11 cellular contexts compared by ENCODE assay signal in genomic region chr9:114174876-114175771, GRCh38. TPM values are rescaled to one million over a fixed set of nuclear protein-coding genes. Genes with fewer than 3 reads are reported as not detected.
DNase-seq lines count a peak whose midpoint lies in the region; ATAC-seq, FAIRE-seq and TF ChIP-seq lines count a peak whose summit lies in the region.
"Had no signal": no experiment of that assay in that cellular context is flagged by ENCODE, and none has a peak within 500 bp of the region (broad histone marks: within the 10 kb centered on the region; RNA-seq: fewer than 3 reads in every experiment).

No MANE protein-coding gene starts in this region.

- peak; percentile 44 for TF ChIP-seq CTCF in HepG2 (CRISPR knock-in tag; IDR thresholded peaks at IDR 0.05)
- TF ChIP-seq CTCF in stomach (IDR thresholded peaks at IDR 0.05), result no peak

- no peaks in the 10 kb centered on the region for H3K27me3 ChIP-seq in HepG2 (ENCODE audit: control insufficient read depth in 1 of 2, insufficient read depth in 2 of 2, low read length in 2 of 2)
- H3K27me3 ChIP-seq in stomach, result no peaks in the 10 kb centered on the region
- H3K27me3 ChIP-seq: upper lobe of left lung had no signal

- TF ChIP-seq POLR2A in HepG2 (IDR thresholded peaks at IDR 0.05; ENCODE audit: insufficient read depth in 1 of 2, low read depth in 2 of 2, low read length in 2 of 2) (peak; percentile 78 to 80), stomach (IDR thresholded peaks at IDR 0.05) (no peak)

- no peak overlapping the region for H3K4me3 Mint-ChIP-seq in naive thymus-derived CD8-positive, alpha-beta T cell

- POLR2A ChIA-PET in HepG2 (lab: Yijun Ruan, JAX), result interaction anchor here (0.8 to 10.0 kb wide), 26 partner anchors 11 to 153 kb away, joined by 3 to 252 read pairs (median 5); partner anchors contain the start of genes AMBP, COL27A1 and KIF12
- POLR2A ChIA-PET in naive thymus-derived CD8-positive, alpha-beta T cell (lab: Charles Lee), result no interaction called here

- TF ChIP-seq RAD21 in HepG2 (CRISPR knock-in tag; IDR thresholded peaks at IDR 0.05), result peak; percentile 5; the same call in 1 of the 2 replicates

- H3K4me1 Mint-ChIP-seq in naive thymus-derived CD8-positive, alpha-beta T cell, result peaks cover 0 to 1% (median 0%) of the 10 kb centered on the region in 4 donors

- peaks cover 0 to 3% (median 0%) of the 10 kb centered on the region in 5 donors for H3K27me3 Mint-ChIP-seq in naive thymus-derived CD8-positive, alpha-beta T cell

- H3K9ac ChIP-seq in HepG2 (ENCODE audit: insufficient read depth, low read depth, low read length), result peak overlapping the region; percentile 85

- intact Hi-C loops in HepG2 (cut with micrococcal nuclease; ENCODE audit: unreplicated experiment) (loop anchor here (1.0 to 5.0 kb wide), 5 partner anchors 20 to 93 kb away; partner anchors contain the start of gene COL27A1), stomach (cut with DNase I; ENCODE audit: low total_unique reads) (no loop called here)

- TSS peak; percentile 18 for BruUV-seq in HepG2 (replicated peaks; lab: Mats Ljungman, UMichigan)

- H2AFZ ChIP-seq in HepG2 (ENCODE audit: low read length), result no peak overlapping the region

- H3K79me2 ChIP-seq in HepG2 (ENCODE audit: insufficient read depth, low read length), result peaks cover 25% of the 10 kb centered on the region

- H3K27ac Mint-ChIP-seq in naive thymus-derived CD8-positive, alpha-beta T cell, result no peak overlapping the region

- H3K27ac ChIP-seq in HepG2 (ENCODE audit: extremely low read length, insufficient read depth, low read length) (peak overlapping the region; percentile 98), stomach (peak overlapping the region in 3 of 5 donors; percentile 48 to 64 (median 56))

- H3K4me2 ChIP-seq in HepG2 (ENCODE audit: low read depth, low read length), result peak overlapping the region; percentile 72

- H3K4me1 ChIP-seq in HepG2 (ENCODE audit: insufficient read depth, low read length) (peaks cover 70% of the 10 kb centered on the region), stomach (peaks cover 4 to 54% (median 26%) of the 10 kb centered on the region in 4 donors)

- H3K36me3 ChIP-seq in HepG2 (replicated peaks in 1 of 2; ENCODE audit: control insufficient read depth in 1 of 2, insufficient read depth in 2 of 2, low read length in 2 of 2) (peaks cover 19 to 46% of the 10 kb centered on the region in 2 experiments; a peak in 4 of 5 replicates), stomach (no peaks in the 10 kb centered on the region)
- H3K36me3 ChIP-seq: upper lobe of left lung had no signal

- TF ChIP-seq EP300 in HepG2 (IDR thresholded peaks at IDR 0.05; ENCODE audit: low read depth in 2 of 2, low read length in 2 of 2) (peak; percentile 66 to 77; a peak in 3 of 4 replicates), HepG2 (CRISPR knock-in tag; IDR thresholded peaks at IDR 0.05; ENCODE audit: borderline replicate concordance) (peak; percentile 76), stomach (IDR thresholded peaks at IDR 0.05) (no peak)

- DNase-seq in HuH-7.5 (ENCODE audit: low spot score), result peak; percentile 55
- peak; percentile 51 for DNase-seq in dedifferentiated amniotic fluid mesenchymal stem cell (ENCODE audit: extremely low spot score)
- peak; percentile 99 for DNase-seq in HepG2 (ENCODE audit: low spot score)
- no peak for DNase-seq in stomach
- no peak for DNase-seq in naive thymus-derived CD8-positive, alpha-beta T cell
- no peak for DNase-seq in stimulated activated CD4-positive, alpha-beta T cell treated with anti-CD3 and anti-CD28 coated beads, Interleukin-4, amount 100 ng/mL, for 4 hours
- no peak for DNase-seq in T-helper 9 cell
- no peak for DNase-seq in NOMO-1 treated with DMSO at 0.1 percent for 48 hours (lab: John Stamatoyannopoulos, UW; ENCODE audit: unreplicated experiment)
- DNase-seq: activated CD4-positive, alpha-beta T cell treated with anti-CD3 and anti-CD28 coated beads for 1 hour; DMS79 treated with DMSO at 0.1 percent for 48 hours had no signal

- peak; percentile 98 for FAIRE-seq in HepG2 (lab: Jason Lieb, UNC)

- CTCF ChIA-PET in HepG2 (lab: Yijun Ruan, JAX; ENCODE audit: low intra/inter-chr PET ratio, low total read pairs), result interaction anchor here (0.7 kb wide), 1 partner anchor 68 kb away, joined by 4 read pairs; no protein-coding TSS in a partner anchor

- in situ Hi-C loops in HepG2 (cut with HindIII; ENCODE audit: extremely low pct_ligation_motif_present, low pct_unique_long_range_greater_than_20kb), result no loop called here

- H3K36me3 Mint-ChIP-seq in naive thymus-derived CD8-positive, alpha-beta T cell, result no peaks in the 10 kb centered on the region

- H3K9me3 Mint-ChIP-seq in naive thymus-derived CD8-positive, alpha-beta T cell, result no peaks in the 10 kb centered on the region

- peak; percentile 82 for ATAC-seq in HepG2
- no peak for ATAC-seq in naive thymus-derived CD8-positive, alpha-beta T cell

- H3K4me3 ChIP-seq in HepG2 (replicated peaks in 1 of 3; ENCODE audit: insufficient read depth in 1 of 3, low read depth in 2 of 3, low read length in 3 of 3) (peak overlapping the region in 2 of 3 experiments; percentile 21 to 53; a peak in 3 of 6 replicates), stomach (no peak overlapping the region)
- H3K4me3 ChIP-seq: upper lobe of left lung had no signal

- 3% methylated on average over 13 of the region's 26 CpGs for WGBS in HepG2 (ENCODE audit: low lambda C conversion rate)
- 58 to 64% (median 58%) methylated on average over 14 to 26 of the region's 26 CpGs for WGBS in stomach, 5 donors

- no peaks in the 10 kb centered on the region for H3K9me3 ChIP-seq in HepG2 (ENCODE audit: low read length)
- no peaks in the 10 kb centered on the region for H3K9me3 ChIP-seq in stomach
- H3K9me3 ChIP-seq: upper lobe of left lung had no signal

- H4K20me1 ChIP-seq in HepG2 (ENCODE audit: insufficient read depth, low read length), result no peaks in the 10 kb centered on the region

TF ChIP-seq in HepG2, 621 proteins besides CTCF, POLR2A, EP300 and RAD21 (continues in another document):
- TF ChIP-seq ARNT (IDR thresholded peaks at IDR 0.05) (no peak), ZNF678 (CRISPR knock-in tag; IDR thresholded peaks at IDR 0.05) (no peak), MED1 (CRISPR knock-in tag; IDR thresholded peaks at IDR 0.05) (peak; percentile 82), HCFC1 (IDR thresholded peaks at IDR 0.05; ENCODE audit: low read depth, low read length) (no peak), RBFOX2 (IDR thresholded peaks at IDR 0.05; ENCODE audit: low read depth, low read length) (peak; percentile 90), SIX4 (CRISPR knock-in tag; IDR thresholded peaks at IDR 0.05) (peak; percentile 19; the same call in 1 of the 2 replicates), ZNF644 (CRISPR knock-in tag; IDR thresholded peaks at IDR 0.05; ENCODE audit: low read depth) (no peak), KDM4B (CRISPR knock-in tag; IDR thresholded peaks at IDR 0.05) (no peak; the same call in 1 of the 2 replicates), ADNP (CRISPR knock-in tag; IDR thresholded peaks at IDR 0.05) (no peak), GATAD1 (CRISPR knock-in tag; IDR thresholded peaks at IDR 0.05) (peak; percentile 51; the same call in 1 of the 2 replicates), ZNF768 (CRISPR knock-in tag; IDR thresholded peaks at IDR 0.05) (peak; percentile 12; the same call in 1 of the 2 replicates), TBL1XR1 (IDR thresholded peaks at IDR 0.05; ENCODE audit: borderline replicate concordance, low read length, partially characterized antibody) (no peak), ZNF777 (CRISPR knock-in tag; IDR thresholded peaks at IDR 0.05) (0 out of 2 replicates have a peak, but pooled peaks have one; percentile 27), YEATS2 (CRISPR knock-in tag; IDR thresholded peaks at IDR 0.05; ENCODE audit: borderline replicate concordance) (peak; percentile 60; the same call in 1 of the 2 replicates), CHD4 (IDR thresholded peaks at IDR 0.05; ENCODE audit: borderline replicate concordance, low read length) (peak; percentile 11; the same call in 1 of the 2 replicates), RBM39 (IDR thresholded peaks at IDR 0.05; ENCODE audit: low read depth, low read length, poor library complexity, severe bottlenecking) (peak; percentile 25)

RNA-seq across cellular contexts. Expression of gene COL27A1, which starts 19.8 kb away (rescaled TPM):
- total RNA-seq in HepG2 (2016; rRNA removed; fragmentation: Illumina TruSeq; extraction: Trizol) (13.1 and 71.3 TPM in 2 replicates), stomach (10 to 100 TPM in 3 of 5 donors, 1 to 10 TPM in 2; 2.9 to 26.3 (median 21.1) TPM)
- total RNA-seq in HepG2 (2016; cell fraction: cytosol; rRNA removed; fragmentation: Illumina TruSeq; extraction: Trizol; ENCODE audit: low read depth), result 24.4 and 27.4 TPM in 2 replicates
- 11.3 and 76.4 TPM in 2 replicates for total RNA-seq in HepG2 (2016; cell fraction: insoluble cytoplasmic fraction; rRNA removed; fragmentation: Illumina TruSeq; extraction: Trizol)
- total RNA-seq in HepG2 (2016; cell fraction: membrane; rRNA removed; fragmentation: Illumina TruSeq; extraction: Trizol), result 17.0 and 18.6 TPM in 2 replicates
- total RNA-seq in HepG2 (2016; cell fraction: nucleus; rRNA removed; fragmentation: Illumina TruSeq; extraction: Trizol), result 127 and 145 TPM in 2 replicates
- polyA plus RNA-seq in HepG2 (2011; rRNA removed) (89.1 and 105 TPM in 2 replicates), stomach (1 to 10 TPM; 3.4 to 7.1 (median 5.6) TPM)
- polyA plus RNA-seq in HepG2 (2011; cell fraction: cytosol; rRNA removed), result 8.5 and 16.4 TPM in 2 replicates
- polyA plus RNA-seq in HepG2 (2011; cell fraction: nucleus; rRNA removed), result 1,276 and 1,843 TPM in 2 replicates
- 63.8 and 83.6 TPM in 2 replicates for polyA plus RNA-seq in HepG2 (2012)
- 2.0 and 2.7 TPM in 2 replicates for polyA plus RNA-seq in HepG2 (2016; cell fraction: cytosol; fragmentation: Illumina TruSeq; extraction: Trizol; ENCODE audit: low read depth)
- 13.5 and 15.6 TPM in 2 replicates for polyA plus RNA-seq in HepG2 (2016; cell fraction: insoluble cytoplasmic fraction; fragmentation: Illumina TruSeq; extraction: Trizol; ENCODE audit: low read depth)
- 4.3 and 4.5 TPM in 2 replicates for polyA plus RNA-seq in HepG2 (2016; cell fraction: membrane; fragmentation: Illumina TruSeq; extraction: Trizol; ENCODE audit: low read depth)
- polyA plus RNA-seq in HepG2 (2016; cell fraction: nucleus; fragmentation: Illumina TruSeq; extraction: Trizol; ENCODE audit: insufficient read depth, low read depth), result 665 and 720 TPM in 2 replicates
- 11.6 and 59.4 TPM in 2 replicates for polyA minus RNA-seq in HepG2 (2011; rRNA and poly(A)+ RNA removed; ENCODE audit: low replicate concordance)
- 5.5 and 10.9 TPM in 2 replicates for polyA minus RNA-seq in HepG2 (2011; cell fraction: cytosol; rRNA and poly(A)+ RNA removed)
- polyA minus RNA-seq in HepG2 (2011; cell fraction: nucleus; rRNA and poly(A)+ RNA removed), result 155 and 169 TPM in 2 replicates
- 1 to 10 TPM; 1.4 to 1.7 TPM for total RNA-seq in naive thymus-derived CD8-positive, alpha-beta T cell
- polyA plus RNA-seq in naive thymus-derived CD8-positive, alpha-beta T cell, result under 1 TPM in 1 of 3 donors, not detected in 2; 0.14 TPM

Comparison
In these comparisons a context has a peak if more than half of its experiments do, and no peak if none do; other contexts are left out.
1. DNase-seq: peak in HuH-7.5 (single experiment), dedifferentiated amniotic fluid mesenchymal stem cell (single experiment) and HepG2 (single experiment); none in stomach (single experiment), naive thymus-derived CD8-positive, alpha-beta T cell (0 of 10), stimulated activated CD4-positive, alpha-beta T cell treated with anti-CD3 and anti-CD28 coated beads, Interleukin-4, amount 100 ng/mL, for 4 hours (0 of 2), T-helper 9 cell (single experiment) and NOMO-1 treated with DMSO at 0.1 percent for 48 hours (single experiment).
2. H3K4me3 ChIP-seq: peak in HepG2 (2 of 3); none in stomach (0 of 4).
3. POLR2A ChIP-seq: peak in HepG2 (2 of 2); none in stomach (0 of 4).